ENCODE assay signal across 28 cellular contexts in the genomic region with DNA sequence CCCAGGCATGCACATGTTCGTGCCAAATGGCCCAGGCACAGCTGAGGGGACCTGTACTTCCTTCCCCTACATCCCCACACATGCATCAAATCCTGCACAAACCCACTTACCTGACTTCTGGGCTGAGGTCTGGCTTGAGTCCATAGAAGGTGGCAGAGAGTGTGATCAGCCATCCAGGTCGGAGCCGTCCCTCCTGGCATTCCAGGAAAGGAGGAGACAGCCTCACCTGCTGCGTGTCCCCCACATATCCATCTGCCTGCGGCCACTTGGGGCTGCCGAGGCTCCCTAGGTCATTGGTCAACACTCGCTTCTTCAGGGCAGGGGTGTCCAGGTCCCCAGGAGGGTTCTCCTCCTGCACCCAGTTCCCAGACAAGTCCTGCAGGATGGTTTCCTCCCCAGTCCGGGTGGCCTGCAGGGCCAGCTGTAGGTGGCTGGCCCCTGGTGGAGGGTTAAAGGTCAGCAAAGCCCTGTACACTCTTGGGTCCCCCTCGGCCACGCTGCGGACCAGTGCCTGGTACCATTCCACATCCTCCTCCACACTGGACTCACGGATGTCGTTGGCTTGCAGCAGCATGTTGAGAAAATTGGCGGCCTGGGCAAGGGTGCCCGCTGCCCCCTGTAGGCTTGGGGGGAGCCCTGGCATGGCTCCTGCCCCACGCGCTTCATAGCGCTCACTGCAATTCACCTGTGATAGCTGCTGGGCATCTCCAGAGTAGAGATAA. TPM values are rescaled to one million over a fixed set of nuclear protein-coding genes. Genes with fewer than 3 reads are reported as not detected.
"Had no signal": no experiment of that assay in that cellular context is flagged by ENCODE, and none has a peak within 500 bp of the region (broad histone marks: within the 10 kb centered on the region; RNA-seq: fewer than 3 reads in every experiment).

No MANE protein-coding gene starts in this region.

- H3K27me3 ChIP-seq: colonic mucosa, heart left ventricle had no signal

- DNase-seq: cerebellar nuclear complex; colonic mucosa; dermis blood vessel endothelial cell; effector CD4-positive, alpha-beta T cell; endodermal cell; heart left ventricle; hippocampal formation; kidney glomerular epithelial cell; mucosa of descending colon; naive thymus-derived CD8-positive, alpha-beta T cell; psoas muscle; retina; spleen; stimulated activated CD4-positive, alpha-beta T cell treated with anti-CD3 and anti-CD28 coated beads, Interleukin-15, amount 100 ng/mL, for 24 hours; stimulated activated CD4-positive, alpha-beta T cell treated with anti-CD3 and anti-CD28 coated beads, Interleukin-1b, Interleukin-23, amount 100 ng/mL, for 48 hours; stimulated activated CD4-positive, alpha-beta T cell treated with anti-CD3 and anti-CD28 coated beads, Interleukin-4, amount 100 ng/mL, for 24 hours; tibial artery had no signal

- H3K4me1 ChIP-seq: colonic mucosa, psoas muscle, spleen, tibial artery had no signal

- H3K4me3 ChIP-seq: colonic mucosa, heart left ventricle, mucosa of descending colon, psoas muscle, spleen, tibial artery had no signal

- H3K9ac ChIP-seq: parathyroid adenoma had no signal

- FAIRE-seq: endothelial cell of umbilical vein, frontal cortex, islet of Langerhans had no signal

- H3K36me3 ChIP-seq: colonic mucosa, heart left ventricle, spleen, tibial artery had no signal

- H3K79me2 ChIP-seq: parathyroid adenoma had no signal

- H3K27ac ChIP-seq: colonic mucosa, heart left ventricle, parathyroid adenoma, psoas muscle, spleen, tibial artery had no signal

- H2AFZ ChIP-seq: parathyroid adenoma had no signal

- H3K9me3 ChIP-seq: colonic mucosa, heart left ventricle, mucosa of descending colon, psoas muscle, spleen, tibial artery had no signal

- ATAC-seq: heart left ventricle; mucosa of descending colon; naive thymus-derived CD8-positive, alpha-beta T cell; psoas muscle; sciatic nerve; stimulated activated memory B cell treated with anti-CD40 and anti-IgM and Interleukin-4, amounts not matched to agents 10 μg/mL and 1 μg/mL and 100 μg/mL, for 72 hours had no signal

RNA-seq across cellular contexts. Expression of a gene that starts 0.7 kb away (rescaled TPM):
- total RNA-seq: dermis blood vessel endothelial cell, endodermal cell, endothelial cell of umbilical vein, glomerular endothelial cell, lung microvascular endothelial cell, omental fat pad, skeletal muscle tissue had no signal
- polyA plus RNA-seq: endothelial cell of umbilical vein; fibroblast of lung; naive thymus-derived CD8-positive, alpha-beta T cell had no signal
